16 cellular contexts compared by ENCODE assay signal in the genomic region with DNA sequence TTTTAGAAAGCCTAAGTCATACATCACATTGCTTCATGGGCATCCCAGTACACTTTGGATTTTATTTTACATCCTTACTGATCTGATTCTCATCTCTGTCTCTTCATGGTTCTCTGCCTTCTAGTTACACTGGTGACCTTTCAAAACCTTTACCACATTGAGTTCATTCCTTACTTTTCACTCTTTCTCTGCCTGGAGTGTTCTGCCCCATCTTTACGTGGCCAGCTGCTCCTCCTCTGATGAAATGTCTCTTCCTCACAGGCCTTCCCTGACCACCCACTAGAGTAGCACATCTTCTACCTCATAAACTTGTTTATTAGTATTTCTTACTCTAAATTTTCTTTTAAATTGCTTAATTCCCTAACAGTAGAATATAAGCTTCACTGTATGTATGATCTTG. TPM values are rescaled to one million over a fixed set of nuclear protein-coding genes. Genes with fewer than 3 reads are reported as not detected.
A peak's percentile ranks its signal among the peaks of the same experiment; 100 is the strongest.
DNase-seq lines count a peak whose midpoint lies in the region; ATAC-seq, FAIRE-seq and TF ChIP-seq lines count a peak whose summit lies in the region.
"Had no signal": no experiment of that assay in that cellular context is flagged by ENCODE, and none has a peak within 500 bp of the region (broad histone marks: within the 10 kb centered on the region; RNA-seq: fewer than 3 reads in every experiment).

No MANE protein-coding gene starts in this region.

- H3K4me1 ChIP-seq in A549 (peaks cover 75% of the 10 kb centered on the region), SK-N-SH (ENCODE audit: control insufficient read depth in 1 of 2, insufficient read depth in 2 of 2, low read depth in 1 of 2, low read length in 1 of 2) (peaks cover 0 to 6% of the 10 kb centered on the region in 2 experiments; a peak in 3 of 4 replicates), aorta (ENCODE audit: control insufficient read depth in 1 of 2, insufficient read depth in 2 of 2, low read length in 2 of 2) (peaks cover 1 to 21% of the 10 kb centered on the region in 2 donors)

- TF ChIP-seq RAD21 in A549 (conservative IDR thresholded peaks at IDR 0.05 in 1 of 2, IDR thresholded peaks at IDR 0.05 in 1 of 2) (no peak), SK-N-SH (IDR thresholded peaks at IDR 0.05; ENCODE audit: low read length) (no peak)

- H3K4me1 Mint-ChIP-seq in activated T-helper 1 cell treated with anti-CD3 and anti-CD28 coated beads, Interleukin-12 subunit alpha, Interleukin-12 subunit beta, Interleukin-2, Interleukin-4 antibody, amounts not matched to agents 30 ng/mL and 10 ng/mL and 1 ng/mL, durations not matched to agents 14 hours and 24 hours and 36 hours (ENCODE audit: low read depth): peaks cover 67% of the 10 kb centered on the region
- H3K4me1 Mint-ChIP-seq in naive B cell: peaks cover 68 to 88% (median 85%) of the 10 kb centered on the region in 3 donors

- in situ Hi-C loops in Caki2 (cut with HindIII; ENCODE audit: low pct_unique_long_range_greater_than_20kb, low sequenced_read_pairs): no loop called here

- no peak overlapping the region for H3K9ac ChIP-seq in SK-N-SH

- ATAC-seq in A549 (peak; percentile 13 to 51; a peak in 2 of 6 replicates), naive B cell (ENCODE audit: low read depth in 2 of 2) (peak in 1 of 2 donors; percentile 21), aorta (ENCODE audit: low FRiP score) (no peak), GM18873 (IDR thresholded peaks at IDR 0.05; ENCODE audit: low FRiP score, unreplicated experiment) (no peak)
- ATAC-seq: pancreas had no signal

- peak overlapping the region; percentile 7 for H3K27ac Mint-ChIP-seq in activated T-helper 1 cell treated with anti-CD3 and anti-CD28 coated beads, Interleukin-12 subunit alpha, Interleukin-12 subunit beta, Interleukin-2, Interleukin-4 antibody, amounts not matched to agents 30 ng/mL and 10 ng/mL and 1 ng/mL, durations not matched to agents 14 hours and 24 hours and 36 hours
- peak overlapping the region in 5 of 6 donors; percentile 38 to 95 (median 63) for H3K27ac Mint-ChIP-seq in naive B cell

- H3K9me3 Mint-ChIP-seq in activated T-helper 1 cell treated with anti-CD3 and anti-CD28 coated beads, Interleukin-12 subunit alpha, Interleukin-12 subunit beta, Interleukin-2, Interleukin-4 antibody, amounts not matched to agents 30 ng/mL and 10 ng/mL and 1 ng/mL, durations not matched to agents 14 hours and 24 hours and 36 hours: no peaks in the 10 kb centered on the region
- H3K9me3 Mint-ChIP-seq in naive B cell: no peaks in the 10 kb centered on the region

- FAIRE-seq in A549 (lab: Jason Lieb, UNC): no peak
- FAIRE-seq: bronchial epithelial cell, pancreas had no signal

- TF ChIP-seq CTCF in A549 (IDR thresholded peaks at IDR 0.05) (no peak), SK-N-SH (IDR thresholded peaks at IDR 0.05) (no peak)

- H3K36me3 ChIP-seq in SK-N-SH (replicated peaks in 1 of 2; ENCODE audit: control insufficient read depth in 1 of 2, insufficient read depth in 2 of 2, low read length in 1 of 2) (peaks cover 0 to under 1% of the 10 kb centered on the region in 2 experiments), aorta (ENCODE audit: control insufficient read depth in 1 of 2, insufficient read depth in 2 of 2, low read length in 1 of 2) (no peaks in the 10 kb centered on the region)
- H3K36me3 ChIP-seq: pancreas, suprapubic skin had no signal

- CTCF ChIA-PET in A549 (lab: Yijun Ruan, JAX) (no interaction called here), SK-N-SH (lab: Yijun Ruan, JAX) (interaction anchor here (1.4 kb wide), 1 partner anchor 13 kb away, joined by 4 read pairs; no protein-coding TSS in a partner anchor)

- no peaks in the 10 kb centered on the region for H3K9me3 ChIP-seq in A549
- H3K9me3 ChIP-seq in SK-N-SH: no peaks in the 10 kb centered on the region
- H3K9me3 ChIP-seq in aorta (ENCODE audit: control insufficient read depth, low read length): no peaks in the 10 kb centered on the region
- H3K9me3 ChIP-seq: pancreas, suprapubic skin had no signal

- TF ChIP-seq EP300 in A549 (IDR thresholded peaks at IDR 0.05) (no peak), SK-N-SH (IDR thresholded peaks at IDR 0.05; ENCODE audit: borderline replicate concordance in 1 of 2, low read depth in 1 of 2, low read length in 1 of 2) (no peak)

- TF ChIP-seq POLR2A in A549 (IDR thresholded peaks at IDR 0.05; ENCODE audit: low read length): no peak

- H3K4me3 ChIP-seq in A549 (no peak overlapping the region), SK-N-SH (ENCODE audit: low read depth in 2 of 2, low read length in 1 of 2) (no peak overlapping the region), aorta (ENCODE audit: low read length in 2 of 2) (no peak overlapping the region)
- H3K4me3 ChIP-seq: pancreas, suprapubic skin had no signal

- DNase-seq in A549 (ENCODE audit: low read depth in 1 of 2, low spot score in 1 of 2): no peak
- DNase-seq in Caki2 (ENCODE audit: low read depth): peak; percentile 14
- DNase-seq in activated T-helper 1 cell treated with anti-CD3 and anti-CD28 coated beads, Interleukin-12 subunit alpha, Interleukin-12 subunit beta, Interleukin-2, Interleukin-4 antibody, amounts not matched to agents 30 ng/mL and 10 ng/mL and 1 ng/mL, durations not matched to agents 14 hours and 24 hours and 36 hours (ENCODE audit: low spot score): no peak
- DNase-seq in naive B cell: no peak
- no peak for DNase-seq in SK-N-SH
- no peak for DNase-seq in aorta
- no peak for DNase-seq in DMS53 (lab: John Stamatoyannopoulos, UW)
- DNase-seq: activated CD4-positive, CD25-positive, alpha-beta regulatory T cell treated with anti-CD3 and anti-CD28 coated beads, Interleukin-2, amount 50 U/mL, for 72 hours; effector CD8-positive, alpha-beta T cell; NCI-H1694 treated with DMSO at 0.1 percent for 48 hours; NCI-H524 treated with DMSO at 0.1 percent for 48 hours; pancreas; stimulated activated CD4-positive, alpha-beta T cell treated with anti-CD3 and anti-CD28 coated beads, Interleukin-12 subunit alpha, Interleukin-12 subunit beta, amount 100 ng/mL, for 4 hours had no signal

- no peaks in the 10 kb centered on the region for H3K27me3 ChIP-seq in SK-N-SH (ENCODE audit: insufficient read depth)
- H3K27me3 ChIP-seq in aorta (ENCODE audit: control insufficient read depth in 1 of 2, insufficient read depth in 2 of 2, low read length in 1 of 2): no peaks in the 10 kb centered on the region
- H3K27me3 ChIP-seq: pancreas, suprapubic skin had no signal

- H3K27ac ChIP-seq in A549: no peak overlapping the region
- H3K27ac ChIP-seq in SK-N-SH (ENCODE audit: low read depth in 2 of 2, low read length in 1 of 2): peak overlapping the region in 1 of 2 experiments; percentile 11; a peak in 2 of 4 replicates
- no peak overlapping the region for H3K27ac ChIP-seq in aorta (ENCODE audit: low read depth in 1 of 2, low read length in 2 of 2)
- H3K27ac ChIP-seq: pancreas, suprapubic skin had no signal

- peaks cover 100% of the 10 kb centered on the region for H3K79me2 ChIP-seq in SK-N-SH (ENCODE audit: insufficient read depth)

- no peaks in the 10 kb centered on the region for H3K27me3 Mint-ChIP-seq in activated T-helper 1 cell treated with anti-CD3 and anti-CD28 coated beads, Interleukin-12 subunit alpha, Interleukin-12 subunit beta, Interleukin-2, Interleukin-4 antibody, amounts not matched to agents 30 ng/mL and 10 ng/mL and 1 ng/mL, durations not matched to agents 14 hours and 24 hours and 36 hours (ENCODE audit: insufficient read depth)
- no peaks in the 10 kb centered on the region for H3K27me3 Mint-ChIP-seq in naive B cell

- peaks cover 16% of the 10 kb centered on the region for H3F3A ChIP-seq in SK-N-SH (replicated peaks; ENCODE audit: insufficient read depth)

- POLR2A ChIA-PET in A549 (lab: Yijun Ruan, JAX): interaction anchor here (2.8 kb wide), 1 partner anchor 17 kb away, joined by 19 read pairs; a partner anchor contains a TSS
- POLR2A ChIA-PET in SK-N-SH (lab: Yijun Ruan, JAX): interaction anchor here (1.6 kb wide), 1 partner anchor 18 kb away, joined by 9 read pairs; a partner anchor contains a TSS

- peaks cover 5% of the 10 kb centered on the region for H3K36me3 Mint-ChIP-seq in activated T-helper 1 cell treated with anti-CD3 and anti-CD28 coated beads, Interleukin-12 subunit alpha, Interleukin-12 subunit beta, Interleukin-2, Interleukin-4 antibody, amounts not matched to agents 30 ng/mL and 10 ng/mL and 1 ng/mL, durations not matched to agents 14 hours and 24 hours and 36 hours (ENCODE audit: low read depth)
- no peaks in the 10 kb centered on the region for H3K36me3 Mint-ChIP-seq in naive B cell

- peak overlapping the region; percentile 47 for H3K4me2 ChIP-seq in A549
- H3K4me2 ChIP-seq in SK-N-SH: no peak overlapping the region

- WGBS in A549 (ENCODE audit: missing lambda C conversion rate): 62% methylated on average over 1 of the region's 1 CpG
- WGBS in SK-N-SH (ENCODE audit: low lambda C conversion rate): 88% methylated on average over 1 of the region's 1 CpG
- 89 to 100% methylated on average over 1 of the region's 1 CpG for WGBS in aorta, 2 donors

- intact Hi-C loops in activated T-helper 1 cell treated with anti-CD3 and anti-CD28 coated beads, Interleukin-12 subunit alpha, Interleukin-12 subunit beta, Interleukin-2, Interleukin-4 antibody, amounts not matched to agents 30 ng/mL and 10 ng/mL and 1 ng/mL, durations not matched to agents 14 hours and 24 hours and 36 hours (cut with micrococcal nuclease): loop anchor here (2.0 kb wide), 1 partner anchor 16 kb away; no protein-coding TSS in a partner anchor
- intact Hi-C loops in aorta (cut with DNase I): no loop called here

- no peaks in the 10 kb centered on the region for H3K9me2 ChIP-seq in SK-N-SH

- H2AFZ ChIP-seq in SK-N-SH (ENCODE audit: low read depth): no peak overlapping the region

- peaks cover 99% of the 10 kb centered on the region for H4K20me1 ChIP-seq in SK-N-SH (ENCODE audit: insufficient read depth)

- H3K4me3 Mint-ChIP-seq in activated T-helper 1 cell treated with anti-CD3 and anti-CD28 coated beads, Interleukin-12 subunit alpha, Interleukin-12 subunit beta, Interleukin-2, Interleukin-4 antibody, amounts not matched to agents 30 ng/mL and 10 ng/mL and 1 ng/mL, durations not matched to agents 14 hours and 24 hours and 36 hours: no peak overlapping the region
- H3K4me3 Mint-ChIP-seq in naive B cell: peak overlapping the region in 2 of 8 donors; percentile 7 to 26

RNA-seq across cellular contexts. Expression of a gene that starts 17.7 kb away (rescaled TPM):
- polyA plus RNA-seq in A549 (2011; rRNA removed): 242 and 389 TPM in 2 replicates
- polyA plus RNA-seq in A549 (2012; cell fraction: cytosol; rRNA removed): 151 and 188 TPM in 2 replicates
- polyA plus RNA-seq in A549 (2012; cell fraction: nucleus; rRNA removed): 238 and 510 TPM in 2 replicates
- 137 to 149 TPM (median 147 TPM) in 3 replicates for polyA plus RNA-seq in A549 (2017; fragmentation: RNase III; extraction: RNeasy Plus Mini Kit Qiagen cat#74134 plus additional on column Dnase treatment)
- polyA minus RNA-seq in A549 (2011; rRNA and poly(A)+ RNA removed): 1,149 and 1,680 TPM in 2 replicates
- total RNA-seq in Caki2 (2014; rRNA removed; shearing (Covaris generic); ENCODE audit: low replicate concordance): 120 and 129 TPM in 2 replicates
- 137 and 139 TPM in 2 replicates for total RNA-seq in activated T-helper 1 cell treated with anti-CD3 and anti-CD28 coated beads, Interleukin-12 subunit alpha, Interleukin-12 subunit beta, Interleukin-2, Interleukin-4 antibody, amounts not matched to agents 30 ng/mL and 10 ng/mL and 1 ng/mL, durations not matched to agents 14 hours and 24 hours and 36 hours
- polyA plus RNA-seq in naive B cell (ENCODE audit: low read depth in 6 of 6): 10 to 100 TPM; 32.8 to 86.1 (median 43.0) TPM
- polyA plus RNA-seq in SK-N-SH (2012; rRNA removed): 178 and 279 TPM in 2 replicates
- 139 and 171 TPM in 2 replicates for polyA plus RNA-seq in SK-N-SH (2012; cell fraction: cytosol; rRNA removed)
- 331 and 398 TPM in 2 replicates for polyA plus RNA-seq in SK-N-SH (2012; cell fraction: nucleus; rRNA removed)
- total RNA-seq in aorta: 100 to 1,000 TPM; 306 to 336 TPM
- polyA plus RNA-seq in aorta: 100 to 1,000 TPM; 102 to 165 TPM

Comparison
In these comparisons a context has a peak if more than half of its experiments do, and no peak if none do; other contexts are left out.
1. ATAC-seq: peak in A549 (2 of 2); none in aorta (single experiment) and GM18873 (single experiment).